Comparison of ENCODE assay signal across 30 cellular contexts in genomic region chr3:110479676-110480075, GRCh38.
"Had no signal": no experiment of that assay in that cellular context is flagged by ENCODE, and none has a peak within 500 bp of the region (broad histone marks: within the 10 kb centered on the region; RNA-seq: fewer than 3 reads in every experiment).

No MANE protein-coding gene starts in this region.

- H3K4me3 ChIP-seq: ascending aorta, cardiac muscle cell, colonic mucosa, dorsolateral prefrontal cortex, gastroesophageal sphincter, spleen, thoracic aorta had no signal

- H3K27me3 Mint-ChIP-seq: activated CD4-positive, alpha-beta memory T cell treated with anti-CD3 and anti-CD28 coated beads, Interleukin-2, amount 10 ng/mL, durations not matched to agents 7 days and 5 days; activated CD4-positive, alpha-beta T cell treated with anti-CD3 and anti-CD28 coated beads, Interleukin-2, amount 10 ng/mL, durations not matched to agents 7 days and 5 days; activated naive CD4-positive, alpha-beta T cell treated with anti-CD3 and anti-CD28 coated beads, Interleukin-2, amount 10 ng/mL, durations not matched to agents 7 days and 5 days; activated naive CD8-positive, alpha-beta T cell treated with anti-CD3 and anti-CD28 coated beads, Interleukin-2, amount 10 ng/mL, durations not matched to agents 7 days and 5 days; brain had no signal

- H3K36me3 ChIP-seq: ascending aorta, cardiac muscle cell, colonic mucosa, gastroesophageal sphincter, spleen, thoracic aorta had no signal

- DNase-seq: activated CD4-positive, alpha-beta memory T cell treated with anti-CD3 and anti-CD28 coated beads, Interleukin-2, amount 10 ng/mL, durations not matched to agents 7 days and 5 days; activated CD4-positive, alpha-beta T cell treated with anti-CD3 and anti-CD28 coated beads for 1 hour; activated CD4-positive, alpha-beta T cell treated with anti-CD3 and anti-CD28 coated beads, Interleukin-2, amount 10 ng/mL, durations not matched to agents 7 days and 5 days; activated CD8-positive, alpha-beta memory T cell treated with anti-CD3 and anti-CD28 coated beads, Interleukin-2, amount 50 U/mL, for 48 hours; activated gamma-delta T cell; activated naive CD4-positive, alpha-beta T cell treated with anti-CD3 and anti-CD28 coated beads, Interleukin-2, amount 10 ng/mL, durations not matched to agents 7 days and 5 days; activated naive CD8-positive, alpha-beta T cell treated with anti-CD3 and anti-CD28 coated beads, Interleukin-2, amount 10 ng/mL, durations not matched to agents 7 days and 5 days; activated T-cell treated with anti-CD3 and anti-CD28 coated beads, Interleukin-2, amount 50 U/mL, for 24 hours; cerebellar nuclear complex; colonic mucosa; dorsolateral prefrontal cortex; effector memory CD4-positive, alpha-beta T cell; erythroblast; head of caudate nucleus; hippocampal formation; left cardiac atrium; naive thymus-derived CD8-positive, alpha-beta T cell; posterior cingulate gyrus; right cardiac atrium; spleen; stimulated activated CD4-positive, alpha-beta T cell treated with anti-CD3 and anti-CD28 coated beads, Interleukin-2, amount 100 ng/mL, for 48 hours; stimulated activated naive CD8-positive, alpha-beta T cell treated with anti-CD3 and anti-CD28 coated beads, Interleukin-15, Interleukin-2, amounts not matched to agents 100 U/mL and 50 U/mL, for 24 hours; T-helper 9 cell; trophoblast cell had no signal

- H3K9me3 Mint-ChIP-seq: activated CD4-positive, alpha-beta memory T cell treated with anti-CD3 and anti-CD28 coated beads, Interleukin-2, amount 10 ng/mL, durations not matched to agents 7 days and 5 days; activated CD4-positive, alpha-beta T cell treated with anti-CD3 and anti-CD28 coated beads, Interleukin-2, amount 10 ng/mL, durations not matched to agents 7 days and 5 days; activated naive CD4-positive, alpha-beta T cell treated with anti-CD3 and anti-CD28 coated beads, Interleukin-2, amount 10 ng/mL, durations not matched to agents 7 days and 5 days had no signal

- H3K4me1 ChIP-seq: ascending aorta, colonic mucosa, gastroesophageal sphincter, spleen had no signal

- H3K27ac Mint-ChIP-seq: activated CD4-positive, alpha-beta memory T cell treated with anti-CD3 and anti-CD28 coated beads, Interleukin-2, amount 10 ng/mL, durations not matched to agents 7 days and 5 days; activated CD4-positive, alpha-beta T cell treated with anti-CD3 and anti-CD28 coated beads, Interleukin-2, amount 10 ng/mL, durations not matched to agents 7 days and 5 days; activated naive CD4-positive, alpha-beta T cell treated with anti-CD3 and anti-CD28 coated beads, Interleukin-2, amount 10 ng/mL, durations not matched to agents 7 days and 5 days; activated naive CD8-positive, alpha-beta T cell treated with anti-CD3 and anti-CD28 coated beads, Interleukin-2, amount 10 ng/mL, durations not matched to agents 7 days and 5 days; activated T-cell treated with anti-CD3 and anti-CD28 coated beads, Interleukin-2, amount 50 U/mL, for 24 hours; brain; naive thymus-derived CD8-positive, alpha-beta T cell had no signal

- H3K4me1 Mint-ChIP-seq: activated CD4-positive, alpha-beta memory T cell treated with anti-CD3 and anti-CD28 coated beads, Interleukin-2, amount 10 ng/mL, durations not matched to agents 7 days and 5 days; activated CD4-positive, alpha-beta T cell treated with anti-CD3 and anti-CD28 coated beads, Interleukin-2, amount 10 ng/mL, durations not matched to agents 7 days and 5 days; activated naive CD4-positive, alpha-beta T cell treated with anti-CD3 and anti-CD28 coated beads, Interleukin-2, amount 10 ng/mL, durations not matched to agents 7 days and 5 days; activated naive CD8-positive, alpha-beta T cell treated with anti-CD3 and anti-CD28 coated beads, Interleukin-2, amount 10 ng/mL, durations not matched to agents 7 days and 5 days; naive thymus-derived CD8-positive, alpha-beta T cell had no signal

- ATAC-seq: gastroesophageal sphincter; left cardiac atrium; naive thymus-derived CD8-positive, alpha-beta T cell; right cardiac atrium; stimulated activated naive CD8-positive, alpha-beta T cell treated with anti-CD3 and anti-CD28 coated beads, Interleukin-15, Interleukin-2, amounts not matched to agents 100 U/mL and 50 U/mL, for 24 hours had no signal

- H3K27me3 ChIP-seq: ascending aorta, cardiac muscle cell, colonic mucosa, dorsolateral prefrontal cortex, gastroesophageal sphincter, spleen had no signal

- H3K4me3 Mint-ChIP-seq: activated CD4-positive, alpha-beta memory T cell treated with anti-CD3 and anti-CD28 coated beads, Interleukin-2, amount 10 ng/mL, durations not matched to agents 7 days and 5 days; activated CD4-positive, alpha-beta T cell treated with anti-CD3 and anti-CD28 coated beads, Interleukin-2, amount 10 ng/mL, durations not matched to agents 7 days and 5 days; activated naive CD4-positive, alpha-beta T cell treated with anti-CD3 and anti-CD28 coated beads, Interleukin-2, amount 10 ng/mL, durations not matched to agents 7 days and 5 days; activated naive CD8-positive, alpha-beta T cell treated with anti-CD3 and anti-CD28 coated beads, Interleukin-2, amount 10 ng/mL, durations not matched to agents 7 days and 5 days; activated T-cell treated with anti-CD3 and anti-CD28 coated beads, Interleukin-2, amount 50 U/mL, for 24 hours; brain; naive thymus-derived CD8-positive, alpha-beta T cell had no signal

- H3K27ac ChIP-seq: ascending aorta, cardiac muscle cell, colonic mucosa, dorsolateral prefrontal cortex, gastroesophageal sphincter, spleen, thoracic aorta, VCaP had no signal

- H3K9me3 ChIP-seq: colonic mucosa had no signal

- H3K36me3 Mint-ChIP-seq: activated naive CD4-positive, alpha-beta T cell treated with anti-CD3 and anti-CD28 coated beads, Interleukin-2, amount 10 ng/mL, durations not matched to agents 7 days and 5 days; activated naive CD8-positive, alpha-beta T cell treated with anti-CD3 and anti-CD28 coated beads, Interleukin-2, amount 10 ng/mL, durations not matched to agents 7 days and 5 days; brain had no signal
